In the genomic region with DNA sequence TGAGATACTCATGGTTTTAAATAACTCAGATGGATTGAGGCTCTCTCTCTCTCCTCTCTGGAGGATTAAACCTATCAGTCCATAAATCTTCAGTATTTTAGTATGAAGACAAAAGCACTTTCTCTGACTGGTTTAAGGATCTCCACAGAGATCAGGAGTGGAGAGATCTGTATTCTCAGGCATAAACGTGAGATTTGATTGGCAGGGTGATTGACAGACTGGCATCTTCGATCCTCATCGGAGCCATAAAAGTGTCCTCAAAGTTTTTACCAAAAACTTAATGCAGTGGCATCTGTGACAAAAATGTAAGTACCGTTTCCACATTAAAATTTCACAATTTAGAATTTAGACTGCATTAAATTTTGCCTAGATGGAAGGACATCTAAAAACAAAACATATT, we compare ENCODE assay signal across 23 cellular contexts.
"Had no signal": no experiment of that assay in that cellular context is flagged by ENCODE, and none has a peak within 500 bp of the region (broad histone marks: within the 10 kb centered on the region; RNA-seq: fewer than 3 reads in every experiment).

No MANE protein-coding gene starts in this region.

- DNase-seq: stimulated activated CD4-positive, alpha-beta T cell treated with anti-CD3 and anti-CD28 coated beads, Interleukin-2, amount 100 ng/mL, for 48 hours; stimulated activated CD4-positive, alpha-beta T cell treated with anti-CD3 and anti-CD28 coated beads, Interleukin-4, amount 100 ng/mL, for 1 hour; stimulated activated CD4-positive, alpha-beta T cell treated with anti-CD3 and anti-CD28 coated beads, Interleukin-4, amount 100 ng/mL, for 24 hours; stimulated activated CD4-positive, alpha-beta T cell treated with anti-CD3 and anti-CD28 coated beads, Interleukin-4, amount 100 ng/mL, for 4 hours; stimulated activated CD8-positive, alpha-beta memory T cell treated with anti-CD3 and anti-CD28 coated beads, Interleukin-4, amount 100 ng/mL, for 48 hours; stimulated activated naive B cell treated with anti-CD40 and anti-IgM and Interleukin-4, amounts not matched to agents 10 μg/mL and 1 μg/mL and 100 μg/mL, for 72 hours; stimulated activated naive CD4-positive, alpha-beta T cell; stimulated activated naive CD4-positive, alpha-beta T cell treated with Interleukin-2 at 50 U/mL for 16 hours; stimulated activated naive CD8-positive, alpha-beta T cell treated with anti-CD3 and anti-CD28 coated beads, Interleukin-15, amount 100 ng/mL, for 72 hours; stimulated activated naive CD8-positive, alpha-beta T cell treated with anti-CD3 and anti-CD28 coated beads, Interleukin-15, Interleukin-2, amounts not matched to agents 100 U/mL and 50 U/mL, for 24 hours; stomach; substantia nigra; testis; thyroid gland; tibial artery; transverse colon; upper lobe of left lung; upper lobe of right lung; uterus had no signal

- H3K4me1 ChIP-seq: stomach, suprapubic skin, testis, thyroid gland, tibial artery, tibial nerve, transverse colon, upper lobe of left lung, upper lobe of right lung, uterus, vagina had no signal

- H3K9me3 ChIP-seq: stomach, suprapubic skin, testis, thoracic aorta, thyroid gland, tibial artery, tibial nerve, transverse colon, upper lobe of left lung, upper lobe of right lung, uterus, vagina had no signal

- H3K27me3 ChIP-seq: stomach, testis, thyroid gland, tibial artery, tibial nerve, transverse colon, upper lobe of left lung, upper lobe of right lung, uterus, vagina had no signal

- H3K36me3 ChIP-seq: stomach, suprapubic skin, thoracic aorta, thyroid gland, tibial artery, tibial nerve, transverse colon, upper lobe of left lung, upper lobe of right lung, uterus, vagina had no signal

- H3K27ac ChIP-seq: stomach, suprapubic skin, testis, thoracic aorta, thyroid gland, tibial artery, tibial nerve, transverse colon, upper lobe of left lung, upper lobe of right lung, uterus, vagina had no signal

- H3K4me3 ChIP-seq: stomach, suprapubic skin, testis, thoracic aorta, thyroid gland, tibial artery, tibial nerve, transverse colon, upper lobe of left lung, upper lobe of right lung, uterus, vagina had no signal
